ENCODE assay signal across 9 cellular contexts in genomic region chr15:33660151-33660550, GRCh38.
"Had no signal": no experiment of that assay in that cellular context is flagged by ENCODE, and none has a peak within 500 bp of the region (broad histone marks: within the 10 kb centered on the region; RNA-seq: fewer than 3 reads in every experiment).

No MANE protein-coding gene starts in this region.

- H3K4me2 ChIP-seq: GM23338 had no signal

- H3K9ac ChIP-seq: GM23248 had no signal

- H3K4me1 ChIP-seq: HAP-1 had no signal

- DNase-seq: GM23248, GOT3, H7, H9, HCEC 1CT, HFFc6 had no signal

- H3K9me3 ChIP-seq: HAP-1 had no signal

- H3K4me1 Mint-ChIP-seq: GM23338, H9 had no signal

- H3K27ac Mint-ChIP-seq: GM23338, H9, HFFc6 had no signal

- H3K4me3 Mint-ChIP-seq: GM23338, H9, HFFc6 had no signal

- ATAC-seq: GM23338, HCT116 had no signal

- H2AFZ ChIP-seq: GM23248, GM23338 had no signal

- H3K36me3 ChIP-seq: HAP-1 had no signal

- H3K27ac ChIP-seq: GM23248 had no signal

- H3K4me3 ChIP-seq: GM23248, GM23338, HAP-1 had no signal

- H3K9me3 Mint-ChIP-seq: HFFc6 had no signal
